22 cellular contexts compared by ENCODE assay signal in genomic region chr7:50677279-50677996, GRCh38.
DNase-seq lines count a peak whose midpoint lies in the region; ATAC-seq, FAIRE-seq and TF ChIP-seq lines count a peak whose summit lies in the region.
"Had no signal": no experiment of that assay in that cellular context is flagged by ENCODE, and none has a peak within 500 bp of the region (broad histone marks: within the 10 kb centered on the region; RNA-seq: fewer than 3 reads in every experiment).

No MANE protein-coding gene starts in this region.

- DNase-seq in left ventricle myocardium superior (no peak), cardiac septum (ENCODE audit: low spot score) (no peak), dorsolateral prefrontal cortex (no peak), urothelium cell line (ENCODE audit: low spot score) (no peak), NCI-H2171 (lab: John Stamatoyannopoulos, UW) (no peak), omental fat pad (ENCODE audit: low spot score) (no peak), sciatic nerve (ENCODE audit: low spot score) (no peak)
- DNase-seq: activated CD4-positive, alpha-beta memory T cell treated with anti-CD3 and anti-CD28 coated beads for 36 hours; activated naive CD4-positive, alpha-beta T cell treated with Interleukin-2 at 50 U/mL for 16 hours; activated T-cell treated with anti-CD3 and anti-CD28 coated beads, Interleukin-2, amount 50 U/mL, for 1 hour; CD4-positive, CD25-positive, alpha-beta regulatory T cell; DMS153; effector CD8-positive, alpha-beta T cell; GF-D8; GM23248; NCI-H1436 treated with DMSO at 0.1 percent for 48 hours; NCI-H82; PC-9; SJCRH30 had no signal

- H3K4me3 Mint-ChIP-seq in nephron: no peak overlapping the region
- H3K4me3 Mint-ChIP-seq: activated CD4-positive, alpha-beta memory T cell treated with anti-CD3 and anti-CD28 coated beads for 36 hours; CD4-positive, CD25-positive, alpha-beta regulatory T cell had no signal

- H3K4me3 ChIP-seq in dorsolateral prefrontal cortex: peak overlapping the region in 1 of 59 donors; percentile 26
- H3K4me3 ChIP-seq: esophagus muscularis mucosa, GM23248, PC-9, SJCRH30, thoracic aorta had no signal

- H3K27me3 ChIP-seq in dorsolateral prefrontal cortex: no peaks in the 10 kb centered on the region
- H3K27me3 ChIP-seq: esophagus muscularis mucosa had no signal

- H3K27ac Mint-ChIP-seq in nephron: peak overlapping the region; percentile 45 to 77 (median 63)
- H3K27ac Mint-ChIP-seq: activated CD4-positive, alpha-beta memory T cell treated with anti-CD3 and anti-CD28 coated beads for 36 hours had no signal

- H3K36me3 Mint-ChIP-seq in nephron (ENCODE audit: low read depth): peaks cover 11% of the 10 kb centered on the region
- H3K36me3 Mint-ChIP-seq: activated CD4-positive, alpha-beta memory T cell treated with anti-CD3 and anti-CD28 coated beads for 36 hours; CD4-positive, CD25-positive, alpha-beta regulatory T cell had no signal

- peak; percentile 9 for FAIRE-seq in urothelium cell line (lab: Jason Lieb, UNC)

- ATAC-seq in left ventricle myocardium superior: peak; percentile 25
- ATAC-seq in omental fat pad (ENCODE audit: low FRiP score): no peak
- no peak for ATAC-seq in sciatic nerve

- H3K4me1 Mint-ChIP-seq in nephron: peaks cover 43% of the 10 kb centered on the region

- H3K27ac ChIP-seq in dorsolateral prefrontal cortex: peak overlapping the region; percentile 26 to 95 (median 82)
- H3K27ac ChIP-seq: GM23248, PC-9, SJCRH30, thoracic aorta had no signal

- H3K9me3 Mint-ChIP-seq in nephron: no peaks in the 10 kb centered on the region
- H3K9me3 Mint-ChIP-seq: activated CD4-positive, alpha-beta memory T cell treated with anti-CD3 and anti-CD28 coated beads for 36 hours; CD4-positive, CD25-positive, alpha-beta regulatory T cell had no signal

- peaks cover 4% of the 10 kb centered on the region for H3K27me3 Mint-ChIP-seq in nephron (ENCODE audit: low read depth)
- H3K27me3 Mint-ChIP-seq: activated CD4-positive, alpha-beta memory T cell treated with anti-CD3 and anti-CD28 coated beads for 36 hours had no signal

- TF ChIP-seq CTCF in dorsolateral prefrontal cortex (IDR thresholded peaks at IDR 0.05 in 54 of 56, conservative IDR thresholded peaks at IDR 0.05 in 2 of 56; ENCODE audit: low read depth in 1 of 56, partially characterized antibody in 56 of 56): no peak
- TF ChIP-seq CTCF in nephron (IDR thresholded peaks at IDR 0.05; ENCODE audit: unreplicated experiment in 3 of 3): no peak
- TF ChIP-seq CTCF in omental fat pad (IDR thresholded peaks at IDR 0.05): no peak

- intact Hi-C loops in left ventricle myocardium superior (cut with micrococcal nuclease) (loop anchor here (5.0 kb wide), 1 partner anchor 210 kb away; no protein-coding TSS in a partner anchor), cardiac septum (cut with DNase I) (loop anchor here (5.0 kb wide), 1 partner anchor 210 kb away; no protein-coding TSS in a partner anchor), dorsolateral prefrontal cortex (cut with DNase I) (loop anchor here in 1 of 2 donors (10.0 kb wide), 1 partner anchor 83 kb away; no protein-coding TSS in a partner anchor), sciatic nerve (cut with DNase I) (loop anchor here (10.0 kb wide), 1 partner anchor 203 kb away; no protein-coding TSS in a partner anchor)
